ENCODE assay signal across 18 cellular contexts in the genomic region with DNA sequence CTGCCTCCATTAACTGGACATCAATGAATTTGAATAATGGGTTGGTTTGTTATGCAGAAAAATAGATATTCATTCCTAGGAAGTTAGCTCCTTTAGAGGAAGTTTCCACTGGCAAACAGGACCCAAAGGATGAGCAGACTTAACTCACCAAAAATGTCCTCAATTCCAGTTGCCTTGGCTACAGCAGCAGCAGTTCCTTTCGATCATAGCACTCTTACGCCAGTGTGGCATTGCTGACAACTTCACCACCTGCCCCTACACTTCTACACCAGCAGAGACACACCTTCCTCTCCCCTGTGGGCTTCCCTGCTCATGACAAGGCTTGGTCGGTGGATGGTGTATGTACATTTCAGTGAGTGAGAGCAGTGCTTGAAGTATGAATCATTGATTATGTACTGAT.
A peak's percentile ranks its signal among the peaks of the same experiment; 100 is the strongest.
DNase-seq lines count a peak whose midpoint lies in the region; ATAC-seq lines count a peak whose summit lies in the region.
"Had no signal": no experiment of that assay in that cellular context is flagged by ENCODE, and none has a peak within 500 bp of the region (broad histone marks: within the 10 kb centered on the region; RNA-seq: fewer than 3 reads in every experiment).

No MANE protein-coding gene starts in this region.

- H3K27ac ChIP-seq in cingulate gyrus (ENCODE audit: low read depth, low read length) (peak overlapping the region; percentile 90), substantia nigra (ENCODE audit: low read depth, low read length, poor library complexity, severe bottlenecking) (peak overlapping the region; percentile 81)
- H3K27ac ChIP-seq: HL-60 had no signal

- no peaks in the 10 kb centered on the region for H3K36me3 ChIP-seq in MG63

- no peak for ATAC-seq in GM18907 (IDR thresholded peaks at IDR 0.05; ENCODE audit: unreplicated experiment)
- ATAC-seq: PC-3 had no signal

- no peaks in the 10 kb centered on the region for H3K27me3 ChIP-seq in MG63

- H3K4me3 ChIP-seq in MG63, result no peak overlapping the region

- DNase-seq in LHCN-M2 (ENCODE audit: low read depth) (peak; percentile 6), myocyte (ENCODE audit: low read depth) (peak; percentile 53), substantia nigra (lab: John Stamatoyannopoulos, UW) (no peak), MG63 (no peak), NCI-H1092 treated with DMSO at 0.1 percent for 48 hours (lab: John Stamatoyannopoulos, UW) (no peak)
- DNase-seq: CD8-positive, alpha-beta memory T cell; NCI-H1048; NCI-H146; NCI-H2029 treated with DMSO at 0.1 percent for 48 hours; NCI-H510A; NCI-H82; PC-3; RPMI8226; SHP77 treated with DMSO at 0.1 percent for 48 hours; SK-N-SH had no signal

- no peaks in the 10 kb centered on the region for H3K9me3 ChIP-seq in MG63
- H3K9me3 ChIP-seq: SK-N-SH had no signal

Comparison
In these comparisons a context has a peak if more than half of its experiments do, and no peak if none do; other contexts are left out.
1. DNase-seq: peak in LHCN-M2 (single experiment) and myocyte (single experiment); none in substantia nigra (0 of 49), MG63 (single experiment) and NCI-H1092 treated with DMSO at 0.1 percent for 48 hours (single experiment).